In genomic region chr6:138278326-138278725, GRCh38 we compare ENCODE assay signal across 11 cellular contexts.
DNase-seq lines count a peak whose midpoint lies in the region; ATAC-seq, FAIRE-seq and TF ChIP-seq lines count a peak whose summit lies in the region.
"Had no signal": no experiment of that assay in that cellular context is flagged by ENCODE, and none has a peak within 500 bp of the region (broad histone marks: within the 10 kb centered on the region; RNA-seq: fewer than 3 reads in every experiment).

No MANE protein-coding gene starts in this region.

- BruUV-seq in K562 (replicated peaks; lab: Mats Ljungman, UMichigan): no TSS peak

- H3K9me1 ChIP-seq in K562 (ENCODE audit: control insufficient read depth, insufficient read depth, low read length): no peaks in the 10 kb centered on the region
- no peaks in the 10 kb centered on the region for H3K9me1 ChIP-seq in keratinocyte (ENCODE audit: control insufficient read depth, extremely low read depth, insufficient read depth, low read length)

- no peaks in the 10 kb centered on the region for H3K4me1 ChIP-seq in right atrium auricular region
- no peaks in the 10 kb centered on the region for H3K4me1 ChIP-seq in K562 (replicated peaks in 1 of 2; ENCODE audit: control insufficient read depth in 2 of 2, insufficient read depth in 2 of 2, low read length in 2 of 2)
- H3K4me1 ChIP-seq in keratinocyte (ENCODE audit: control insufficient read depth, extremely low read depth, insufficient read depth, low read length): peaks cover 9% of the 10 kb centered on the region

- WGBS in K562 (ENCODE audit: insufficient coverage, low coverage, missing lambda C conversion rate): 0% methylated on average over 12 of the region's 12 CpGs

- peak; percentile 46 for FAIRE-seq in K562 (lab: Jason Lieb, UNC)
- peak; percentile 89 for FAIRE-seq in keratinocyte (lab: Jason Lieb, UNC)

- no peaks in the 10 kb centered on the region for H3K36me3 ChIP-seq in right atrium auricular region
- H3K36me3 ChIP-seq in K562 (ENCODE audit: control insufficient read depth, insufficient read depth, low read length): no peaks in the 10 kb centered on the region
- no peaks in the 10 kb centered on the region for H3K36me3 ChIP-seq in keratinocyte (ENCODE audit: control insufficient read depth in 2 of 2, extremely low read depth in 1 of 2, insufficient read depth in 2 of 2, low read length in 2 of 2)

- H3K4me2 ChIP-seq in K562 (ENCODE audit: insufficient read depth, low read length) (no peak overlapping the region), keratinocyte (ENCODE audit: control insufficient read depth, extremely low read depth, insufficient read depth, low read depth, low read length) (no peak overlapping the region)

- CTCF ChIA-PET in K562 (lab: Yijun Ruan, JAX; ENCODE audit: low intra/inter-chr PET ratio): no interaction called here

- TF ChIP-seq RAD21 in K562 (CRISPR knock-in tag; conservative IDR thresholded peaks at IDR 0.05 in 1 of 2, IDR thresholded peaks at IDR 0.05 in 1 of 2): peak in 1 of 2 experiments; percentile 37; a peak in 2 of 4 replicates

- ATAC-seq in Right ventricle myocardium superior (ENCODE audit: poor library complexity) (peak; percentile 77), K562 (peak; percentile 80)

- H3K9me3 ChIP-seq in right atrium auricular region (no peaks in the 10 kb centered on the region), K562 (replicated peaks; ENCODE audit: control insufficient read depth, insufficient read depth, low read depth, low read length) (no peaks in the 10 kb centered on the region), keratinocyte (ENCODE audit: control insufficient read depth, low read depth, low read length) (no peaks in the 10 kb centered on the region)

- H3K27ac ChIP-seq in right atrium auricular region (no peak overlapping the region), K562 (ENCODE audit: extremely low read depth, low read depth, low read length) (no peak overlapping the region), keratinocyte (ENCODE audit: control insufficient read depth, insufficient read depth, low read length) (no peak overlapping the region)

- no peaks in the 10 kb centered on the region for H3K79me2 ChIP-seq in K562 (ENCODE audit: control insufficient read depth, insufficient read depth, low read length)
- H3K79me2 ChIP-seq in keratinocyte (ENCODE audit: control insufficient read depth, insufficient read depth, low read length): no peaks in the 10 kb centered on the region

- H3K4me3 ChIP-seq in right atrium auricular region: no peak overlapping the region
- H3K4me3 ChIP-seq in K562: no peak overlapping the region
- H3K4me3 ChIP-seq in keratinocyte (ENCODE audit: control insufficient read depth in 2 of 3, extremely low read depth in 1 of 3, insufficient read depth in 2 of 3, low read depth in 1 of 3, low read length in 3 of 3): no peak overlapping the region

- no peak for TF ChIP-seq POLR2A in K562 (conservative IDR thresholded peaks at IDR 0.05)

- POLR2A ChIA-PET in K562 (lab: Yijun Ruan, JAX): no interaction called here

- intact Hi-C loops in Right ventricle myocardium superior (cut with DNase I) (no loop called here), K562 (cut with micrococcal nuclease) (no loop called here)

- TF ChIP-seq CTCF in right atrium auricular region (IDR thresholded peaks at IDR 0.05): peak in 1 of 2 donors; percentile 51
- peak; percentile 32 to 38 (median 37); a peak in 3 of 6 replicates for TF ChIP-seq CTCF in K562 (IDR thresholded peaks at IDR 0.05 in 2 of 3, conservative IDR thresholded peaks at IDR 0.05 in 1 of 3; ENCODE audit: insufficient read depth in 2 of 3, low read depth in 1 of 3, low read length in 3 of 3)
- TF ChIP-seq CTCF in keratinocyte (optimal IDR thresholded peaks at IDR 0.05 in 1 of 3, IDR thresholded peaks at IDR 0.05 in 1 of 3, conservative IDR thresholded peaks at IDR 0.05 in 1 of 3; ENCODE audit: extremely low read depth in 1 of 3, insufficient read depth in 2 of 3, low read length in 3 of 3): peak; percentile 65 to 86 (median 82)

- in situ Hi-C loops in K562 (cut with MboI): no loop called here

- H3K9ac ChIP-seq in K562 (ENCODE audit: insufficient read depth in 1 of 2, low read depth in 2 of 2, low read length in 2 of 2): no peak overlapping the region
- no peak overlapping the region for H3K9ac ChIP-seq in keratinocyte (ENCODE audit: control insufficient read depth, extremely low read depth, insufficient read depth, low read length)

- H2AFZ ChIP-seq in K562 (ENCODE audit: low read depth, low read length): no peak overlapping the region
- peak overlapping the region; percentile 58 for H2AFZ ChIP-seq in keratinocyte (ENCODE audit: control insufficient read depth, low read length)

- H3K27me3 ChIP-seq in right atrium auricular region: no peaks in the 10 kb centered on the region
- peaks cover 14 to 48% of the 10 kb centered on the region in 2 experiments; a peak in 3 of 5 replicates for H3K27me3 ChIP-seq in K562 (ENCODE audit: control insufficient read depth in 2 of 2, insufficient read depth in 2 of 2, low read length in 2 of 2)
- H3K27me3 ChIP-seq in keratinocyte (ENCODE audit: control insufficient read depth, extremely low read depth, insufficient read depth, low read length): no peaks in the 10 kb centered on the region

- DNase-seq in Right ventricle myocardium superior (no peak), right atrium auricular region (ENCODE audit: low spot score) (no peak), K562 (ENCODE audit: extremely low read depth in 1 of 4, low spot score in 3 of 4) (peak in 2 of 4 experiments; percentile 19 to 20), keratinocyte (ENCODE audit: low read depth, low spot score) (peak; percentile 21), foreskin melanocyte (no peak), NCI-H2107 treated with DMSO at 0.1 percent for 48 hours (lab: John Stamatoyannopoulos, UW; ENCODE audit: unreplicated experiment) (no peak), activated T-cell treated with anti-CD3 and anti-CD28 coated beads for 4 hours (no peak)
- no peak for DNase-seq in stimulated activated CD8-positive, alpha-beta memory T cell treated with anti-CD3 and anti-CD28 coated beads, Interleukin-4, amount 100 ng/mL, for 48 hours
- DNase-seq: activated gamma-delta T cell treated with Interleukin-2 at 50 U/mL for 16 hours; CD8-positive, alpha-beta memory T cell; stimulated activated naive CD4-positive, alpha-beta T cell had no signal

- H4K20me1 ChIP-seq in K562 (replicated peaks; ENCODE audit: control insufficient read depth, insufficient read depth, low read length) (no peaks in the 10 kb centered on the region; the same call in 1 of the 2 replicates), keratinocyte (ENCODE audit: control insufficient read depth, extremely low read depth, insufficient read depth, low read length) (no peaks in the 10 kb centered on the region)

- dilution Hi-C loops in keratinocyte (cut with MboI; ENCODE audit: extremely low pct_ligation_motif_present, low sequenced_read_pairs): no loop called here

- TF ChIP-seq EP300 in K562 (IDR thresholded peaks at IDR 0.05; ENCODE audit: low read length): no peak

TF ChIP-seq in K562, 482 proteins besides CTCF, POLR2A, EP300 and RAD21:
- TF ChIP-seq ATF4 (CRISPR knock-in tag; IDR thresholded peaks at IDR 0.05): no peak
- no peak for TF ChIP-seq ID3 (CRISPR knock-in tag; IDR thresholded peaks at IDR 0.05)
- no peak for TF ChIP-seq ID3 (tag; IDR thresholded peaks at IDR 0.05)
- TF ChIP-seq SMC3 (conservative IDR thresholded peaks at IDR 0.05; ENCODE audit: insufficient read depth, low read depth, low read length): 0 out of 2 replicates have a peak, but pooled peaks have one; percentile 15
- no peak for TF ChIP-seq XRCC5 (IDR thresholded peaks at IDR 0.05; ENCODE audit: low read depth, low read length)
